24 cellular contexts compared by ENCODE assay signal in the genomic region with DNA sequence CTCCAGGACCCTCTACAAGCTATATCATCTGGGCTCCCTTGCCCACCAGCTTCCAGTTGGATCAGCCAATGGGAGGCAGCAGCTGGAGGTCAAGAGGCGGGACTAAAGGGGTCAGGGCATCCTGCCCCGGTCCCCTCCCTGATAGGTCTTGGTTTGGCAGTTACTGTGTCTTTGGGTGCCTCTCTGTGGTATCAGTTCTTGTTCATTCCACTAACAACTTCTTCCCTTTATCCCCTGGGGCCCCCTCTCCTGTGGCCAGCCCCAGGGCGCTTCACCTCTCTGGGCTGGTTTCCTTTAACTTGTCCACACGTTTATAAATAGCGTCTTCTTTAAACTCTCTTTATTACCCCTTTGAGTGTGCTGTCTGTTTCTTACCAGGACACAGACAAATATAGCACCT.
"Had no signal": no experiment of that assay in that cellular context is flagged by ENCODE, and none has a peak within 500 bp of the region (broad histone marks: within the 10 kb centered on the region; RNA-seq: fewer than 3 reads in every experiment).

No MANE protein-coding gene starts in this region.

- FAIRE-seq: bronchial epithelial cell had no signal

- H3K36me3 ChIP-seq: esophagus squamous epithelium, gastrocnemius medialis, lower lobe of right lung, spleen, tibial artery had no signal

- H3K9me3 ChIP-seq: esophagus squamous epithelium, gastrocnemius medialis, lower lobe of right lung, mucosa of descending colon, spleen, tibial artery had no signal

- H3K27ac ChIP-seq: esophagus squamous epithelium, gastrocnemius medialis, lower lobe of right lung, spleen, tibial artery had no signal

- H3K4me3 ChIP-seq: esophagus squamous epithelium, gastrocnemius medialis, lower lobe of right lung, mucosa of descending colon, spleen, tibial artery had no signal

- ATAC-seq: activated CD4-positive, alpha-beta T cell treated with anti-CD3 and anti-CD28 coated beads for 36 hours; gastrocnemius medialis; left colon; mucosa of descending colon had no signal

- H3K4me1 ChIP-seq: esophagus squamous epithelium, gastrocnemius medialis, lower lobe of right lung, spleen had no signal

- DNase-seq: activated B cell treated with CpG ODN at 0.5 μM for 24 hours; activated CD4-positive, alpha-beta T cell treated with anti-CD3 and anti-CD28 coated beads for 36 hours; activated CD4-positive, alpha-beta T cell treated with anti-CD3 and anti-CD28 coated beads, Interleukin-2, amount 50 U/mL, for 4 hours; activated effector memory CD4-positive, alpha-beta T cell treated with Interleukin-2 at 50 U/mL for 16 hours; activated naive CD4-positive, alpha-beta T cell treated with anti-CD3 and anti-CD28 coated beads for 36 hours; activated T-cell treated with anti-CD3 and anti-CD28 coated beads, Interleukin-2, amount 50 U/mL, for 48 hours; amygdala; cortex of kidney; endodermal cell; esophagus squamous epithelium; gastrocnemius medialis; head of caudate nucleus; islet precursor cell; left colon; lower lobe of right lung; mesendoderm; mucosa of descending colon; naive B cell; occipital lobe; spleen; stimulated activated CD4-positive, alpha-beta T cell treated with anti-CD3 and anti-CD28 coated beads, Interleukin-4, amount 100 ng/mL, for 1 hour; T1000; tibial artery had no signal

- H3K27me3 ChIP-seq: esophagus squamous epithelium, gastrocnemius medialis, spleen, tibial artery had no signal
